In the genomic region with DNA sequence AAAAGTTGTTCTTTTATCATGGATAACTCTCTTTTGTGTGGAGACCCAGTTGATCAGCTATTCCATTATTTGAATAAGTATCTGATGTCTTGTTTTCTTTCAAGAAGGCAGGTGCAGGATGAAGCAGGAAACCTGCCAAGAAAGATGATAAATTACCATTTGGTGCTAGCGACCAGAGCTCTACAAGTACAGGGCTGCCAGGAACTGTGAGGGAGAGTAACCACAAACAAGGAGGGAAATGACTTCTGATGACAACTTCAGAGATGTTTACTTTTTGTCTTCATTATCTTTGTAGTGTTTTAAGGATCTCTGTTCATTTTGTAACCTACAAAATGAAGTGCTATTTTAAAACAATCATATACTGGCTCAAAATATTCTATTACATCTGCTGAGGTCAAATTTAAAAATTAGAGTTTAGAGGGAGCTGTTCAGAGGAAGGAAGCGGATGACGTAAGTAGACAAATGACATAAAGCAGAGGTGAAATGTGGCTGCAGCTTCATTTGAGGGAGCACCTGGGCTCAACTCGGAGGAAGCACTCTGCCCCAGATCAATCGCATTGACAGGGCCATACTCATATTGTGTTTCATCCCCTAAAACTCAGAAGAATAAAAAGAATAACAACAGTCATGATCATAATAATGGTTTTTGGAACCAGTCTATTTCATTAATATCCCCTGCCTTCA, we compare ENCODE assay signal across 18 cellular contexts.
A peak's percentile ranks its signal among the peaks of the same experiment; 100 is the strongest.
DNase-seq lines count a peak whose midpoint lies in the region; FAIRE-seq and TF ChIP-seq lines count a peak whose summit lies in the region.
"Had no signal": no experiment of that assay in that cellular context is flagged by ENCODE, and none has a peak within 500 bp of the region (broad histone marks: within the 10 kb centered on the region; RNA-seq: fewer than 3 reads in every experiment).

No MANE protein-coding gene starts in this region.

- no peak overlapping the region for H3K4me2 ChIP-seq in mesenchymal stem cell (ENCODE audit: low read length, poor library complexity, severe bottlenecking)

- H3K23ac ChIP-seq in mesenchymal stem cell (ENCODE audit: low read length in 2 of 2): no peak overlapping the region

- no peak overlapping the region for H2BK12ac ChIP-seq in mesenchymal stem cell (ENCODE audit: low read length in 2 of 2)

- H3K36me3 Mint-ChIP-seq in activated CD4-positive, alpha-beta T cell treated with anti-CD3 and anti-CD28 coated beads, Interleukin-2, amount 10 ng/mL, durations not matched to agents 24 days and 14 days (ENCODE audit: low read depth): peaks cover 1% of the 10 kb centered on the region

- no peak overlapping the region for H3K18ac ChIP-seq in mesenchymal stem cell (ENCODE audit: low read depth in 1 of 2, low read length in 2 of 2)

- no peak overlapping the region for H3K14ac ChIP-seq in mesenchymal stem cell (ENCODE audit: low read length in 2 of 2)

- H3K9me3 ChIP-seq in mesenchymal stem cell (ENCODE audit: control insufficient read depth, low read length): no peaks in the 10 kb centered on the region
- H3K9me3 ChIP-seq: pancreas, upper lobe of right lung had no signal

- no peak overlapping the region for H2AK5ac ChIP-seq in mesenchymal stem cell (ENCODE audit: low read length, severe bottlenecking)

- no peaks in the 10 kb centered on the region for H3K27me3 Mint-ChIP-seq in activated CD4-positive, alpha-beta T cell treated with anti-CD3 and anti-CD28 coated beads, Interleukin-2, amount 10 ng/mL, durations not matched to agents 24 days and 14 days

- H3K79me1 ChIP-seq in mesenchymal stem cell (replicated peaks; ENCODE audit: low read length, poor library complexity, severe bottlenecking): no peaks in the 10 kb centered on the region

- WGBS in mesenchymal stem cell: 65% methylated on average over 5 of the region's 5 CpGs

- peaks cover 1% of the 10 kb centered on the region for H3K9me3 Mint-ChIP-seq in activated CD4-positive, alpha-beta T cell treated with anti-CD3 and anti-CD28 coated beads, Interleukin-2, amount 10 ng/mL, durations not matched to agents 24 days and 14 days

- H3K9ac ChIP-seq in mesenchymal stem cell (ENCODE audit: low read length): no peak overlapping the region

- peak; percentile 68 for DNase-seq in activated CD4-positive, alpha-beta T cell treated with anti-CD3 and anti-CD28 coated beads, Interleukin-2, amount 10 ng/mL, durations not matched to agents 24 days and 14 days
- no peak for DNase-seq in activated CD4-positive, alpha-beta T cell treated with anti-CD3 and anti-CD28 coated beads for 1 hour
- DNase-seq in NCI-H1417 treated with DMSO at 0.1 percent for 48 hours (lab: John Stamatoyannopoulos, UW): peak; percentile 99
- DNase-seq in NCI-H510A treated with DMSO at 0.1 percent for 48 hours (lab: John Stamatoyannopoulos, UW): peak; percentile 100
- DNase-seq in mesenchymal stem cell: no peak
- no peak for DNase-seq in AG08396 (ENCODE audit: low spot score)
- no peak for DNase-seq in GM13977 (ENCODE audit: low spot score)
- DNase-seq: dorsolateral prefrontal cortex; GOT3; NCI-H526; pancreas; Right ventricle myocardium superior; stimulated activated CD4-positive, alpha-beta T cell treated with anti-CD3 and anti-CD28 coated beads, Interleukin-12 subunit alpha, Interleukin-12 subunit beta, amount 100 ng/mL, for 4 hours; upper lobe of right lung had no signal

- no peaks in the 10 kb centered on the region for H3K36me3 ChIP-seq in mesenchymal stem cell (ENCODE audit: control insufficient read depth in 1 of 2, insufficient read depth in 2 of 2, low read depth in 1 of 2, low read length in 2 of 2)
- H3K36me3 ChIP-seq: pancreas, upper lobe of right lung had no signal

- intact Hi-C loops in activated CD4-positive, alpha-beta T cell treated with anti-CD3 and anti-CD28 coated beads, Interleukin-2, amount 10 ng/mL, durations not matched to agents 24 days and 14 days (cut with micrococcal nuclease): loop anchor here (1.0 to 5.0 kb wide), 2 partner anchors 9 to 173 kb away; no protein-coding TSS in a partner anchor

- H3K4me3 Mint-ChIP-seq in activated CD4-positive, alpha-beta T cell treated with anti-CD3 and anti-CD28 coated beads, Interleukin-2, amount 10 ng/mL, durations not matched to agents 24 days and 14 days: peak overlapping the region; percentile 22

- peak overlapping the region; percentile 7 for H3K27ac Mint-ChIP-seq in activated CD4-positive, alpha-beta T cell treated with anti-CD3 and anti-CD28 coated beads, Interleukin-2, amount 10 ng/mL, durations not matched to agents 24 days and 14 days

- H3K4me1 Mint-ChIP-seq in activated CD4-positive, alpha-beta T cell treated with anti-CD3 and anti-CD28 coated beads, Interleukin-2, amount 10 ng/mL, durations not matched to agents 24 days and 14 days: peaks cover 22% of the 10 kb centered on the region

- no peak overlapping the region for H2BK15ac ChIP-seq in mesenchymal stem cell (ENCODE audit: low read depth, poor library complexity, severe bottlenecking)

- no peak overlapping the region for H3K27ac ChIP-seq in mesenchymal stem cell (ENCODE audit: low read length, poor library complexity, severe bottlenecking)
- H3K27ac ChIP-seq: dorsolateral prefrontal cortex, HL-60, pancreas, upper lobe of right lung had no signal

- in situ Hi-C loops in GM13977 (cut with MboI; ENCODE audit: low pct_unique_long_range_greater_than_20kb, low sequenced_read_pairs, unreplicated experiment): no loop called here

- H2BK5ac ChIP-seq in mesenchymal stem cell (ENCODE audit: low read depth, low read length, poor library complexity, severe bottlenecking): no peak overlapping the region

- H3K4me3 ChIP-seq in mesenchymal stem cell (ENCODE audit: insufficient read depth in 1 of 2, low read depth in 1 of 2, low read length in 2 of 2): no peak overlapping the region
- H3K4me3 ChIP-seq: dorsolateral prefrontal cortex, pancreas, upper lobe of right lung had no signal

- TF ChIP-seq CTCF in GM13977 (IDR thresholded peaks at IDR 0.05; ENCODE audit: extremely low read depth, insufficient read depth, missing control alignments): no peak

- H2AFZ ChIP-seq in mesenchymal stem cell (ENCODE audit: low read depth, low read length): no peak overlapping the region

- no peaks in the 10 kb centered on the region for H3K27me3 ChIP-seq in mesenchymal stem cell (ENCODE audit: control insufficient read depth in 1 of 2, insufficient read depth in 1 of 2, low read length in 2 of 2)
- H3K27me3 ChIP-seq: upper lobe of right lung had no signal

- H4K91ac ChIP-seq in mesenchymal stem cell (ENCODE audit: low read length): no peak overlapping the region

- H3K4me1 ChIP-seq in mesenchymal stem cell (ENCODE audit: control insufficient read depth, insufficient read depth, low read depth, low read length): no peaks in the 10 kb centered on the region
- H3K4me1 ChIP-seq: pancreas, upper lobe of right lung had no signal

- peak; percentile 21 for FAIRE-seq in islet of Langerhans (lab: Jason Lieb, UNC)
- FAIRE-seq: A204.1, D721Med, pancreas had no signal

- no peak overlapping the region for H4K8ac ChIP-seq in mesenchymal stem cell (ENCODE audit: low read length)

- H2BK120ac ChIP-seq in mesenchymal stem cell (ENCODE audit: low read depth, low read length): no peak overlapping the region

- no peak overlapping the region for H3K4ac ChIP-seq in mesenchymal stem cell (ENCODE audit: low read depth in 1 of 2, low read length in 2 of 2)

Comparison
In these comparisons a context has a peak if more than half of its experiments do, and no peak if none do; other contexts are left out.
1. DNase-seq: peak in activated CD4-positive, alpha-beta T cell treated with anti-CD3 and anti-CD28 coated beads, Interleukin-2, amount 10 ng/mL, durations not matched to agents 24 days and 14 days (single experiment), NCI-H1417 treated with DMSO at 0.1 percent for 48 hours (single experiment) and NCI-H510A treated with DMSO at 0.1 percent for 48 hours (single experiment); none in activated CD4-positive, alpha-beta T cell treated with anti-CD3 and anti-CD28 coated beads for 1 hour (single experiment), mesenchymal stem cell (single experiment), AG08396 (single experiment) and GM13977 (single experiment).